1 cellular context compared by ENCODE assay signal in the genomic region with DNA sequence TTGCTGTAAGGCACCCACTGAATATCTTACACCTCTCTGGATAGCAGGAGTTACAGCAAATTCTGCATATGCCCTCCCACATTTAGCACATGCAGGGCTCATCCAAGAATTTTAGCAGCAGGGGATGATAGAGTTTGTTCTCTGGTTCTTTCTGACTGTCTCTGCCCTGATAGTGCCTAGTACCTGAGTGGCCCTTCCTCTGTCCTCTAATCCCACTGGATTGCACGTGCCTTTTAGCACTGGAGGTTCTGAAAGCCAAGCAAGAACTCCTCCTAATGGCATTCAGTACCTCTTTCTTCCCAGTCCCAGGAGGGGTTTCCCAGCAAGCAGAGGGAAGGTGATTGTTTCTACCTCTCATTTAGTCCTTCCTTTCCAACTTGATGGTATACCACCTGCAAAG.
TF ChIP-seq lines count a peak whose summit lies in the region.

No MANE protein-coding gene starts in this region.

TF ChIP-seq in IMR-90, 13 proteins besides CTCF, POLR2A, EP300 and RAD21:
- TF ChIP-seq RCOR1 (IDR thresholded peaks at IDR 0.05; ENCODE audit: insufficient replicate concordance, low read length) = no peak
